Comparison of ENCODE assay signal across 8 cellular contexts in the genomic region with DNA sequence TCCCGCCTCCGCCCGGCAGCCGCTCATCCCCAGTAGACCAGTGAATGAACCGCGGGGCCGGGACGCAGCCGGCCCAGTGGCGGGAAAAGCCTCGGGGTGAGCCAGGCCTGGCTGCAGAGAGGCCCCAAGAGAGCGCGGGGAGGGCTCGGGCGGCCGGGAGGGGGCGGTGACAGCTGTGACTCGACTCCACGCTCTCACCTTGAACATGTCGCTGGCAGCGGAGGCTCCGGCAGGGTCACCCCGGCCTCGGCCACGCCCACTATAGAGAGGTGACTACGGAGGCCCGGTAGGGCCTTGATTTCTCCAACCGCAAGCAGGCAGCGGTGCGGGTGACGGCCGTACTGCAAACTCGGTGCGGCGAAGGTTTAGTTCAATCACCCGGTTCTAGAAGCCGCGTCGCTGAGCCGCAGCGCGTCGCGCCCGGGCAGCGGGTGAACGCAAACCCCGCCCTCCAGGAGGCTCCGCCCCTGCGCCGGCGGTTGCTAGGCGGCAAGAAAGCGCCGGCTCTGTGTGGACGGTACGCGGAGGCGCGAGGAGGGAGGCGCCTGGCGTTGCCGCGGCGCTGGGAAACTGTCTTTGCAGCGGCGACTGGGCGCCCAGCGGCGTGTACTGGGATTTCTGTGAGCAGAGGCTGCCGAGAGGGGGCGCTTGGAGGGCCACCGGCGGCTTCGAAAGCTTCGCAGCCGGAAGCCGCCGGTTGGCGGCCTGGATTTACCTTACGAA. TPM values are rescaled to one million over a fixed set of nuclear protein-coding genes. Genes with fewer than 3 reads are reported as not detected.
DNase-seq lines count a peak whose midpoint lies in the region; TF ChIP-seq lines count a peak whose summit lies in the region.

Gene APOO, minus strand, starts transcription at position 443 of the 723 bp plus-strand sequence. Its CDS starts 236 bp downstream, at position 207.
A gene with protein sequence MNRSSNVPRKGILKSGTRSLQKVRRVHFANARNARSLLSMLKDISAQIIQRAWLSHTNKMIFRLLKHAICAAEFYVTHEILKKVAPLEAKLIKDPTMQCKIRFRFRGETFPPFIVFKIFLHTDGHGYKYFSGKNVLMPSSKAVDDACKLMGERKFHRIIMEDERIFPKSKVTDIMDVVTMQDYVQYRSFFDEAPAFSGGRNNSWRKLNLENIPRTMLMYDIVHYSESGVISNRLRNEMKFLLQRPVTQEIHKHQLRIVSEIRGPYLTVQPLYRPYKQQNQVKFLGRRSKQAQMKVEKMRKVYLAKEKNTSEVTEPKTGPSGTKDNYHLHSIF (plus strand): TSS at position 511 of the 723 bp plus-strand sequence. CDS start 2,297 bp downstream, outside the sequence.

- H3K27ac ChIP-seq in neural cell (ENCODE audit: low read length) (peak within 1 kb of the TSS; percentile 75), stomach smooth muscle (ENCODE audit: low read length) (peak within 1 kb of the TSS; percentile 82)

- peak; percentile 64 for TF ChIP-seq CTCF in LNCaP clone FGC (IDR thresholded peaks at IDR 0.05; ENCODE audit: control insufficient read depth, extremely low read depth, insufficient read depth)
- peak; percentile 61 for TF ChIP-seq CTCF in fibroblast of pulmonary artery (IDR thresholded peaks at IDR 0.05; ENCODE audit: low read length, missing control alignments)
- TF ChIP-seq CTCF in neural cell (IDR thresholded peaks at IDR 0.05; ENCODE audit: poor library complexity, severe bottlenecking) = peak; percentile 88

- H3K4me1 ChIP-seq in stomach smooth muscle (ENCODE audit: control insufficient read depth, insufficient read depth, low read length) = peaks cover 2% of the 10 kb centered on the region

- peak; percentile 67 for TF ChIP-seq RAD21 in neural cell (conservative IDR thresholded peaks at IDR 0.05)

- H2AFZ ChIP-seq in neural cell (ENCODE audit: low read depth, low read length) = no peak within 1 kb of the TSS

- TF ChIP-seq EP300 in neural cell (conservative IDR thresholded peaks at IDR 0.05; ENCODE audit: poor library complexity, severe bottlenecking) = peak; percentile 59

- no peaks in the 10 kb centered on the region for H3K9me3 ChIP-seq in neural cell (ENCODE audit: low read length)
- no peaks in the 10 kb centered on the region for H3K9me3 ChIP-seq in stomach smooth muscle (ENCODE audit: control insufficient read depth in 2 of 2, low read length in 2 of 2)

- no peaks in the 10 kb centered on the region for H3K79me2 ChIP-seq in neural cell (replicated peaks; ENCODE audit: insufficient read depth, low read length)

- H3K36me3 ChIP-seq in neural cell (ENCODE audit: insufficient read depth, low read length) = no peaks in the 10 kb centered on the region
- no peaks in the 10 kb centered on the region for H3K36me3 ChIP-seq in stomach smooth muscle (ENCODE audit: control insufficient read depth in 2 of 2, insufficient read depth in 2 of 2, low read length in 2 of 2)

- no peaks in the 10 kb centered on the region for H3F3A ChIP-seq in neural cell (ENCODE audit: insufficient read depth, low read length, poor library complexity, severe bottlenecking)

- DNase-seq in ELR (ENCODE audit: low read depth) (peak; percentile 90), H4 (ENCODE audit: low spot score) (peak; percentile 84), LNCaP clone FGC (ENCODE audit: low read depth) (peak; percentile 80), RPMI8226 (peak; percentile 96), fibroblast of pulmonary artery (ENCODE audit: low read depth) (peak; percentile 93)
- peak; percentile 84 for DNase-seq in activated T-helper 9 cell treated with anti-CD3 and anti-CD28 coated beads, Interleukin-2, amount 50 U/mL, for 16 hours (ENCODE audit: low read depth)

- no peaks in the 10 kb centered on the region for H4K20me1 ChIP-seq in neural cell (ENCODE audit: insufficient read depth)

- no peaks in the 10 kb centered on the region for H3K27me3 ChIP-seq in neural cell (ENCODE audit: insufficient read depth, low read depth, low read length)
- H3K27me3 ChIP-seq in stomach smooth muscle (ENCODE audit: control insufficient read depth in 1 of 2, insufficient read depth in 2 of 2, low read length in 2 of 2) = peaks cover 0 to 2% of the 10 kb centered on the region in 2 donors

- no peaks in the 10 kb centered on the region for H3K9me2 ChIP-seq in neural cell (ENCODE audit: insufficient read depth, low read length)

- H3K9ac ChIP-seq in neural cell (ENCODE audit: low read length) = peak within 1 kb of the TSS; percentile 76
- H3K9ac ChIP-seq in stomach smooth muscle (ENCODE audit: low read length in 2 of 2) = peak within 1 kb of the TSS; percentile 72 to 88

- H3K4me3 ChIP-seq in LNCaP clone FGC (ENCODE audit: low read depth, low read length) (peak within 1 kb of the TSS; percentile 78), fibroblast of pulmonary artery (replicated peaks; ENCODE audit: low read depth, low read length) (peak within 1 kb of the TSS; percentile 67), neural cell (ENCODE audit: low read length) (peak within 1 kb of the TSS; percentile 77), stomach smooth muscle (ENCODE audit: low read length in 2 of 2) (peak within 1 kb of the TSS; percentile 60 to 74)

- H3K4me2 ChIP-seq in neural cell (ENCODE audit: low read length) = no peak within 1 kb of the TSS

TF ChIP-seq in neural cell, 6 proteins besides CTCF, POLR2A, EP300 and RAD21:
- TF ChIP-seq REST (IDR thresholded peaks at IDR 0.05; ENCODE audit: borderline replicate concordance) (no peak), TAF1 (IDR thresholded peaks at IDR 0.05; ENCODE audit: low read depth) (no peak), MXI1 (conservative IDR thresholded peaks at IDR 0.05; ENCODE audit: poor library complexity, severe bottlenecking) (peak; percentile 78), POLR2AphosphoS5 (IDR thresholded peaks at IDR 0.05) (peak; percentile 28), SMC3 (conservative IDR thresholded peaks at IDR 0.05; ENCODE audit: poor library complexity) (peak; percentile 75), EZH2 (IDR thresholded peaks at IDR 0.05; ENCODE audit: borderline replicate concordance, insufficient read depth, low read length, poor library complexity, severe bottlenecking) (no peak)

RNA-seq across cellular contexts. Expression of gene APOO, which starts in this region (rescaled TPM):
- 40.5 and 58.9 TPM in 2 replicates for total RNA-seq in H4 (2014; rRNA removed; shearing (Covaris generic))
- polyA plus RNA-seq in neural cell = 32.7 and 42.5 TPM in 2 replicates
- 16.2 and 94.0 TPM in 2 replicates for polyA minus RNA-seq in neural cell

RNA-seq across cellular contexts. Expression of the second gene that starts in this region (rescaled TPM):
- total RNA-seq in H4 (2014; rRNA removed; shearing (Covaris generic)) = 0.04 TPM in 1 of 2 replicates, not detected in the other
- 0.14 TPM in 1 of 2 replicates, not detected in the other for polyA plus RNA-seq in neural cell
- not detected in 2 replicates for polyA minus RNA-seq in neural cell

Comparison
In these comparisons a context has a peak if more than half of its experiments do, and no peak if none do; other contexts are left out.
1. Peak in every context shown above with its lines: DNase-seq, H3K4me3 ChIP-seq and H3K27ac ChIP-seq.